9 cellular contexts compared by ENCODE assay signal in the genomic region with DNA sequence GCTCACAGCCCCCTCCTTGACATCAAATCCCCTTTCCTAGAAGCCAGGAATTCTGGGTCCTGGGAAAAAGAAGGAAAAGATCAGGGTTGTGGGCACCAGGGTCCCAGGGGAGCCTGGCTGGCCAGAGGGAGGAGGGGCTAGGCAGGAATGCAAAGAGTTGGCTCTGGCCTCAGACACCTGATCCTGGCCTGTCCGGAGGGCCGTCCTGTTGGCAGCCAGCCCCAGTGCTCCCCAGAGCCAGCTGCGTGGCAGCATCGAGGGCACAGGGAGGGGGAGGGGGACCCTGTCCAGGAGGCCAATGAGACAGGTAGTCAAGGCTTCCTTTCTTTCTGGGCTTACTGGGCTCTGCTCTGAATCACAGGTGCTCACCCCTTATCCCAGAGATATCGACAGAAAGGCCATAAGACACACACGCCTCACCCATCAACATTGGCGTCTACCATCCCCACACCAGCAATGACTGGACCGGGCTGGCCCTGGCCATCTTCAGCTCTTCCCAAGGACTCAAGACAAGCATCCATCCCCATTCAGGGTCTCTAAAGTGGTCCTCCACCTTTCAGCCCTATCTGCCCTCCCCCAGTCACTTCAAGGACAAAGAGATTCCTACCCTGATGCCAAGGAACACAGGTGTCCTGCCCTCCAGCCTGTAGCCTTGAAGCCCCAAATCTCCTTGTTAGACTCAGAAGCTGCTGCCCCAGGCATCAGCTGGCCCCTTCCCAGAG. TPM values are rescaled to one million over a fixed set of nuclear protein-coding genes. Genes with fewer than 3 reads are reported as not detected.
DNase-seq lines count a peak whose midpoint lies in the region; ATAC-seq and TF ChIP-seq lines count a peak whose summit lies in the region.
"Had no signal": no experiment of that assay in that cellular context is flagged by ENCODE, and none has a peak within 500 bp of the region (broad histone marks: within the 10 kb centered on the region; RNA-seq: fewer than 3 reads in every experiment).

No MANE protein-coding gene starts in this region.

- no peaks in the 10 kb centered on the region for H3K9me3 Mint-ChIP-seq in nephron

- peaks cover 34% of the 10 kb centered on the region for H3K27me3 ChIP-seq in H7 (ENCODE audit: control insufficient read depth, insufficient read depth, low read length)
- H3K27me3 ChIP-seq in body of pancreas: peaks cover 0 to 6% of the 10 kb centered on the region in 2 donors
- no peaks in the 10 kb centered on the region for H3K27me3 ChIP-seq in Karpas-422 (ENCODE audit: low read length)

- H3K4me3 ChIP-seq in H7 (ENCODE audit: insufficient read depth, low read depth, low read length) (peak overlapping the region; percentile 58; the same call in 1 of the 2 replicates), body of pancreas (no peak overlapping the region), Karpas-422 (ENCODE audit: low read length) (no peak overlapping the region)

- peak overlapping the region; percentile 52 to 62 (median 59) for H3K4me3 Mint-ChIP-seq in nephron

- H3K9ac ChIP-seq in Karpas-422 (ENCODE audit: low read length): no peak overlapping the region

- intact Hi-C loops in body of pancreas (cut with DNase I): no loop called here

- H3K27me3 Mint-ChIP-seq in nephron (ENCODE audit: low read depth): peaks cover 42% of the 10 kb centered on the region

- H3K79me2 ChIP-seq in Karpas-422 (ENCODE audit: low read length): no peaks in the 10 kb centered on the region

- no peak for TF ChIP-seq CTCF in body of pancreas (IDR thresholded peaks at IDR 0.05)
- no peak for TF ChIP-seq CTCF in nephron (IDR thresholded peaks at IDR 0.05; ENCODE audit: unreplicated experiment in 3 of 3)

- H2AFZ ChIP-seq in Karpas-422 (ENCODE audit: low read length): no peak overlapping the region

- no peaks in the 10 kb centered on the region for H3K9me2 ChIP-seq in Karpas-422 (replicated peaks; ENCODE audit: insufficient read depth, low read length)

- H3K4me2 ChIP-seq in Karpas-422 (ENCODE audit: low read depth, low read length, poor library complexity, severe bottlenecking): no peak overlapping the region

- H3K27ac ChIP-seq in body of pancreas: peak overlapping the region in 3 of 4 donors; percentile 32 to 52 (median 38)
- H3K27ac ChIP-seq in Karpas-422 (ENCODE audit: low read length): no peak overlapping the region

- H3K36me3 Mint-ChIP-seq in nephron (ENCODE audit: low read depth): peaks cover 28% of the 10 kb centered on the region

- peaks cover 20% of the 10 kb centered on the region for H3K4me1 Mint-ChIP-seq in nephron

- H3K36me3 ChIP-seq in H7 (replicated peaks; ENCODE audit: control insufficient read depth, insufficient read depth, low read length) (peaks cover 8% of the 10 kb centered on the region), body of pancreas (replicated peaks in 1 of 2; ENCODE audit: insufficient read depth in 1 of 2, low read depth in 2 of 2) (peaks cover 0 to 18% of the 10 kb centered on the region in 2 donors), Karpas-422 (ENCODE audit: insufficient read depth, low read length) (peaks cover 15% of the 10 kb centered on the region)

- no peak for TF ChIP-seq POLR2A in body of pancreas (IDR thresholded peaks at IDR 0.05)

- DNase-seq in H7 (peak; percentile 80), body of pancreas (peak; percentile 48 to 70 (median 66)), Karpas-422 (no peak)
- DNase-seq: GOT3, NCI-H226 had no signal

- peaks cover 23% of the 10 kb centered on the region for H3K4me1 ChIP-seq in body of pancreas
- H3K4me1 ChIP-seq in Karpas-422 (ENCODE audit: low read length): peaks cover 4% of the 10 kb centered on the region

- peak; percentile 51 for ATAC-seq in body of pancreas
- no peak for ATAC-seq in HG03520 (IDR thresholded peaks at IDR 0.05; ENCODE audit: unreplicated experiment)
- no peak for ATAC-seq in HG03097 (IDR thresholded peaks at IDR 0.05; ENCODE audit: low FRiP score, unreplicated experiment)
- ATAC-seq: Panc1 had no signal

- no peak overlapping the region for H3K27ac Mint-ChIP-seq in nephron

- 32 to 34% methylated on average over 5 to 8 of the region's 8 CpGs for WGBS in body of pancreas, 2 donors

- H3K9me3 ChIP-seq in body of pancreas (no peaks in the 10 kb centered on the region), Karpas-422 (ENCODE audit: low read length) (no peaks in the 10 kb centered on the region)

- H4K20me1 ChIP-seq in Karpas-422 (ENCODE audit: insufficient read depth, low read depth, low read length): no peaks in the 10 kb centered on the region

RNA-seq across cellular contexts. Expression of gene COL11A2, which starts 0.7 kb away (rescaled TPM):
- total RNA-seq in H7 (2014; rRNA removed; shearing (Covaris generic)): 0.48 and 0.67 TPM in 2 replicates
- 1 to 10 TPM in 1 of 2 donors, under 1 TPM in 1; 0.78 to 2.3 TPM for total RNA-seq in body of pancreas
- total RNA-seq in Karpas-422 (2014; rRNA removed; shearing (Covaris generic); ENCODE audit: low replicate concordance): 0.41 and 1.0 TPM in 2 replicates

RNA-seq across cellular contexts. Expression of gene RXRB, which starts 8.9 kb away (rescaled TPM):
- total RNA-seq in H7 (2014; rRNA removed; shearing (Covaris generic)): 16.7 and 18.1 TPM in 2 replicates
- 10 to 100 TPM; 17.1 to 21.0 TPM for total RNA-seq in body of pancreas
- 26.2 and 31.1 TPM in 2 replicates for total RNA-seq in Karpas-422 (2014; rRNA removed; shearing (Covaris generic); ENCODE audit: low replicate concordance)

RNA-seq across cellular contexts. Expression of gene SLC39A7, which starts 9.1 kb away (rescaled TPM):
- 96.3 and 115 TPM in 2 replicates for total RNA-seq in H7 (2014; rRNA removed; shearing (Covaris generic))
- 10 to 100 TPM; 57.3 to 67.9 TPM for total RNA-seq in body of pancreas
- total RNA-seq in Karpas-422 (2014; rRNA removed; shearing (Covaris generic); ENCODE audit: low replicate concordance): 14.0 and 31.9 TPM in 2 replicates

RNA-seq across cellular contexts. Expression of gene HSD17B8, which starts 12.9 kb away (rescaled TPM):
- 14.7 and 16.0 TPM in 2 replicates for total RNA-seq in H7 (2014; rRNA removed; shearing (Covaris generic))
- 10 to 100 TPM; 19.1 to 29.1 TPM for total RNA-seq in body of pancreas
- 15.5 and 26.2 TPM in 2 replicates for total RNA-seq in Karpas-422 (2014; rRNA removed; shearing (Covaris generic); ENCODE audit: low replicate concordance)

RNA-seq across cellular contexts. Expression of gene RING1, which starts 16.8 kb away (rescaled TPM):
- total RNA-seq in H7 (2014; rRNA removed; shearing (Covaris generic)): 18.5 and 19.7 TPM in 2 replicates
- 10 to 100 TPM; 11.2 to 28.3 TPM for total RNA-seq in body of pancreas
- total RNA-seq in Karpas-422 (2014; rRNA removed; shearing (Covaris generic); ENCODE audit: low replicate concordance): 14.2 and 38.7 TPM in 2 replicates
